In the genomic region with DNA sequence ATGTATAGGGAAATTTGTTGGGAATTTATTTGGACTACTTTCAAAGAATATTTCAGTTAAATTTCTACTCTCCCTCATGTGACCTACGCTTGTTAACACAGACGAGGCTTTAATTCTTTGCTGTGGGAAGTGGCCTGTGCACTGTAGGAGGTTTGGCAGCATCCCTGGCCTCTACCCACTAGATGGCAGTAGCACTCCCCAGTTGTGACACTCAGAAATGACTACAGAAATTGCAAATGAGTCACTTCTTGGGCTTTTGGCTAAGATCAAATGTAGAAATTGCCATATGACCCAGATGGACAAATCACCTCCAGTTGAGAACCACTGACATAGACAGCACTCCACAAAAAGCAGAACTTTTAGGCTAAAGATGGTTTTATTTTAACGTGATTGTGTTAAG, we compare ENCODE assay signal across 9 cellular contexts. TPM values are rescaled to one million over a fixed set of nuclear protein-coding genes. Genes with fewer than 3 reads are reported as not detected.
A peak's percentile ranks its signal among the peaks of the same experiment; 100 is the strongest.
DNase-seq lines count a peak whose midpoint lies in the region; ATAC-seq and TF ChIP-seq lines count a peak whose summit lies in the region.
"Had no signal": no experiment of that assay in that cellular context is flagged by ENCODE, and none has a peak within 500 bp of the region (broad histone marks: within the 10 kb centered on the region; RNA-seq: fewer than 3 reads in every experiment).

No MANE protein-coding gene starts in this region.

- no peaks in the 10 kb centered on the region for H3K36me3 Mint-ChIP-seq in natural killer cell treated with Interleukin-12 subunit alpha and Interleukin-12 subunit beta and Interleukin-15 and Interleukin-18, amount 100 ng/mL, for 72 hours

- TF ChIP-seq EP300 in suprapubic skin (IDR thresholded peaks at IDR 0.05), result no peak

- intact Hi-C loops in esophagus squamous epithelium (cut with DNase I), result no loop called here

- H3K27me3 ChIP-seq in esophagus squamous epithelium (no peaks in the 10 kb centered on the region), suprapubic skin (no peaks in the 10 kb centered on the region)

- H3K4me1 Mint-ChIP-seq in natural killer cell treated with Interleukin-12 subunit alpha and Interleukin-12 subunit beta and Interleukin-15 and Interleukin-18, amount 100 ng/mL, for 72 hours (ENCODE audit: low read depth in 2 of 2), result peaks cover 0 to 4% of the 10 kb centered on the region in 2 donors

- H3K4me1 ChIP-seq in esophagus squamous epithelium, result peaks cover 0 to 33% (median 0%) of the 10 kb centered on the region in 3 donors
- H3K4me1 ChIP-seq in suprapubic skin, result peaks cover 9% of the 10 kb centered on the region

- H3K9me3 ChIP-seq in esophagus squamous epithelium (no peaks in the 10 kb centered on the region), suprapubic skin (no peaks in the 10 kb centered on the region)

- no peak overlapping the region for H3K4me3 Mint-ChIP-seq in natural killer cell treated with Interleukin-12 subunit alpha and Interleukin-12 subunit beta and Interleukin-15 and Interleukin-18, amount 100 ng/mL, for 72 hours
- H3K4me3 Mint-ChIP-seq: stimulated activated naive CD8-positive, alpha-beta T cell treated with anti-CD3 and anti-CD28 coated beads, Interleukin-15, Interleukin-2, amounts not matched to agents 100 ng/mL and 50 ng/mL, for 24 hours had no signal

- peak; percentile 88 for ATAC-seq in GM18502 (IDR thresholded peaks at IDR 0.05; ENCODE audit: poor library complexity, unreplicated experiment)
- peak; percentile 56 for ATAC-seq in HG03196 (IDR thresholded peaks at IDR 0.05; ENCODE audit: unreplicated experiment)
- peak; percentile 67 to 71 for ATAC-seq in natural killer cell treated with Interleukin-12 subunit alpha and Interleukin-12 subunit beta and Interleukin-15 and Interleukin-18, amount 100 ng/mL, for 72 hours

- no peak overlapping the region for H3K27ac Mint-ChIP-seq in natural killer cell treated with Interleukin-12 subunit alpha and Interleukin-12 subunit beta and Interleukin-15 and Interleukin-18, amount 100 ng/mL, for 72 hours
- H3K27ac Mint-ChIP-seq: stimulated activated naive CD8-positive, alpha-beta T cell treated with anti-CD3 and anti-CD28 coated beads, Interleukin-15, Interleukin-2, amounts not matched to agents 100 ng/mL and 50 ng/mL, for 24 hours had no signal

- H3K4me3 ChIP-seq in esophagus squamous epithelium, result no peak overlapping the region
- no peak overlapping the region for H3K4me3 ChIP-seq in suprapubic skin

- TF ChIP-seq POLR2A in esophagus squamous epithelium (IDR thresholded peaks at IDR 0.05) (no peak), suprapubic skin (IDR thresholded peaks at IDR 0.05) (no peak)

- in situ Hi-C loops in ACHN (cut with HindIII; ENCODE audit: low pct_ligation_motif_present, low pct_unique_long_range_greater_than_20kb, low sequenced_read_pairs), result no loop called here

- peak overlapping the region in 2 of 4 donors; percentile 42 to 48 for H3K27ac ChIP-seq in esophagus squamous epithelium
- no peak overlapping the region for H3K27ac ChIP-seq in suprapubic skin

- peaks cover 0 to 23% of the 10 kb centered on the region in 2 donors for H3K27me3 Mint-ChIP-seq in natural killer cell treated with Interleukin-12 subunit alpha and Interleukin-12 subunit beta and Interleukin-15 and Interleukin-18, amount 100 ng/mL, for 72 hours

- TF ChIP-seq CTCF in esophagus squamous epithelium (IDR thresholded peaks at IDR 0.05) (peak; percentile 29 to 79 (median 73)), suprapubic skin (IDR thresholded peaks at IDR 0.05) (peak; percentile 64)

- peak; percentile 50 for DNase-seq in ACHN
- DNase-seq in NOMO-1 treated with dmso at 0.1 percent for 144 hours (lab: John Stamatoyannopoulos, UW; ENCODE audit: unreplicated experiment), result peak; percentile 22
- peak; percentile 34 for DNase-seq in activated T-cell treated with anti-CD3 and anti-CD28 coated beads for 4 hours
- DNase-seq in esophagus squamous epithelium (lab: John Stamatoyannopoulos, UW), result no peak
- DNase-seq in natural killer cell treated with Interleukin-12 subunit alpha and Interleukin-12 subunit beta and Interleukin-15 and Interleukin-18, amount 100 ng/mL, for 72 hours (ENCODE audit: low spot score), result peak; percentile 80
- DNase-seq in suprapubic skin (ENCODE audit: low spot score in 2 of 2), result peak in 1 of 2 donors; percentile 71

- WGBS in esophagus squamous epithelium, 2 donors, result 13 to 18% methylated on average over 3 of the region's 3 CpGs
- 21% methylated on average over 3 of the region's 3 CpGs for WGBS in suprapubic skin

- H3K36me3 ChIP-seq in esophagus squamous epithelium (no peaks in the 10 kb centered on the region), suprapubic skin (no peaks in the 10 kb centered on the region)

- H3K9me3 Mint-ChIP-seq in natural killer cell treated with Interleukin-12 subunit alpha and Interleukin-12 subunit beta and Interleukin-15 and Interleukin-18, amount 100 ng/mL, for 72 hours, result no peaks in the 10 kb centered on the region
- H3K9me3 Mint-ChIP-seq: stimulated activated naive CD8-positive, alpha-beta T cell treated with anti-CD3 and anti-CD28 coated beads, Interleukin-15, Interleukin-2, amounts not matched to agents 100 ng/mL and 50 ng/mL, for 24 hours had no signal

RNA-seq across cellular contexts. Expression of gene PIR, which starts 22.1 kb away (rescaled TPM):
- total RNA-seq in esophagus squamous epithelium (10 to 100 TPM; 22.1 to 56.3 (median 32.5) TPM), suprapubic skin (10 to 100 TPM in 3 of 4 donors, 1 to 10 TPM in 1; 4.4 to 24.4 (median 14.7) TPM)
- 1 to 10 TPM; 4.9 to 5.4 TPM for total RNA-seq in natural killer cell treated with Interleukin-12 subunit alpha and Interleukin-12 subunit beta and Interleukin-15 and Interleukin-18, amount 100 ng/mL, for 72 hours

RNA-seq across cellular contexts. Expression of gene BMX, which starts 29.6 kb away (rescaled TPM):
- total RNA-seq in esophagus squamous epithelium (1 to 10 TPM in 2 of 4 donors, under 1 TPM in 1, not detected in 1; 0.79 to 2.5 (median 1.2) TPM), suprapubic skin (1 to 10 TPM in 3 of 4 donors, under 1 TPM in 1; 0.45 to 1.9 (median 1.5) TPM)
- total RNA-seq in natural killer cell treated with Interleukin-12 subunit alpha and Interleukin-12 subunit beta and Interleukin-15 and Interleukin-18, amount 100 ng/mL, for 72 hours, result 1 to 10 TPM in 1 of 2 donors, not detected in 1; 1.0 TPM
